ENCODE assay signal across 8 cellular contexts in the genomic region with DNA sequence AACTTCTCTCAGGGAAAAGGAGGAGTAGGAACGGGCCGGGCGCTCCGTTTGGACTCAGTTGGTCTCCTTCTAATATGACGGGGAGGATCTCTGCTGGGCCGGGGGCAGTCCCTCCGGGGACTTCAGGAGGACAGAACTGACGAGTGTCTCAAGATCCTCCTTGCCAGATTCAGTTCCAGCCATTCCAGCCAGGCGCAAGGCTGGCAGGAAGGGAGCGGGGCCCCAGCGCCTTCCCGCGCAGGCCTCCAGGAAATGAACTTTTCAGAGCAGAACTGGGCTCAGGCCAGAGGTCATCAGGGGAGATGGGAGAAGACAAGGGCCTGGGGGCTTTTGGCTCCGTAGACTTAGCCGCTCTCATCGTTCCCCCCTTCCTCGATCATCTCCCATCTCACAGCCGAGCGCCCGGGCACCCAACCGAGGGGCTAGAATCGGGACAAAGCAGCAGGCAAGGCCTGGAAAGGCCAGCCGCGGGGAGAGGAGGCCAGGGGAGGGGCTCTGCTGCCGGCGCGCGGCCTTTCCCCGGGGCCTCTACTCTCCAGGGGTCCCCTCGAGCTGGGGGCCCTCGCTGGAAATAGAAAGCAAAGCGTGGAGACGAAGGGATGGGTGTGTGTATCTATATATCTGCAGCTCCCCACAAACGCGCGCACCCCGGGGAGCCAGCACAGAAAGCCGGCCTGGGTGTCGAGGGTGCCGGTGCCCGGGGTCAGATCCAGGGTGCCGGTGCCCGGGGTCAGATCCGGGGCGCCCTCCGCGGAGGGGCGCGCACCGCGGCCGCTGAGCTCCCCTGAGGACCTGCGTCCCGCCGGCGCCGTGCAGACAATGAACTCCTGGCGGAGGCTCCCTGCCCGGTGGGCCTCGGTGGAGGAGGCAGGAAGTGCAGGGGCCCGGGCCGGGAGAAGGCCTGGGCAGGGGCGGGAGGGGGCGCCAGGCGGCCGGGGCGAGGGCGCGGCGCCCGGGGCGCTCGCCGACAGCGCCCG. TPM values are rescaled to one million over a fixed set of nuclear protein-coding genes. Genes with fewer than 3 reads are reported as not detected.
DNase-seq lines count a peak whose midpoint lies in the region; ATAC-seq and FAIRE-seq lines count a peak whose summit lies in the region.

No MANE protein-coding gene starts in this region.

- intact Hi-C loops in activated T-helper 1 cell treated with anti-CD3 and anti-CD28 coated beads, Interleukin-12 subunit alpha, Interleukin-12 subunit beta, Interleukin-2, Interleukin-4 antibody, amounts not matched to agents 30 ng/mL and 10 ng/mL and 1 ng/mL, durations not matched to agents 14 hours and 24 hours and 36 hours (cut with micrococcal nuclease): loop anchor here (10.0 kb wide), 1 partner anchor 450 kb away; no protein-coding TSS in a partner anchor

- H3K4me3 Mint-ChIP-seq in activated T-helper 1 cell treated with anti-CD3 and anti-CD28 coated beads, Interleukin-12 subunit alpha, Interleukin-12 subunit beta, Interleukin-2, Interleukin-4 antibody, amounts not matched to agents 30 ng/mL and 10 ng/mL and 1 ng/mL, durations not matched to agents 14 hours and 24 hours and 36 hours: peak overlapping the region; percentile 73

- DNase-seq in activated T-helper 1 cell treated with anti-CD3 and anti-CD28 coated beads, Interleukin-12 subunit alpha, Interleukin-12 subunit beta, Interleukin-2, Interleukin-4 antibody, amounts not matched to agents 30 ng/mL and 10 ng/mL and 1 ng/mL, durations not matched to agents 14 hours and 24 hours and 36 hours (ENCODE audit: low spot score): no peak
- DNase-seq in small intestine (peak; percentile 13), KBM-7 (no peak), epidermal melanocyte (ENCODE audit: insufficient read length, low spot score) (no peak)

- H3K9me3 ChIP-seq in iPS-15b (ENCODE audit: control insufficient read depth, insufficient read depth, low read length) (no peaks in the 10 kb centered on the region), small intestine (ENCODE audit: control insufficient read depth, low read depth) (no peaks in the 10 kb centered on the region)

- no peak for FAIRE-seq in small intestine (lab: Jason Lieb, UNC)

- peak; percentile 18 for ATAC-seq in GM18498 (IDR thresholded peaks at IDR 0.05; ENCODE audit: unreplicated experiment)
- ATAC-seq in HG02885 (IDR thresholded peaks at IDR 0.05; ENCODE audit: poor library complexity, unreplicated experiment): peak; percentile 27
- ATAC-seq in esophagus mucosa: no peak

- in situ Hi-C loops in KBM-7 (cut with MboI; ENCODE audit: low pct_unique_long_range_greater_than_20kb, low sequenced_read_pairs): no loop called here

- H3K27me3 ChIP-seq in iPS-15b (ENCODE audit: control insufficient read depth, insufficient read depth, low read length) (peaks cover 3% of the 10 kb centered on the region), small intestine (ENCODE audit: control insufficient read depth in 2 of 2, insufficient read depth in 2 of 2, low read length in 2 of 2) (peaks cover 0 to 18% of the 10 kb centered on the region in 2 donors)

- no peaks in the 10 kb centered on the region for H3K36me3 ChIP-seq in iPS-15b (ENCODE audit: control insufficient read depth, insufficient read depth, low read length)
- H3K36me3 ChIP-seq in small intestine (ENCODE audit: control insufficient read depth in 2 of 2, insufficient read depth in 2 of 2, low read length in 2 of 2): no peaks in the 10 kb centered on the region

- H3K9me3 Mint-ChIP-seq in activated T-helper 1 cell treated with anti-CD3 and anti-CD28 coated beads, Interleukin-12 subunit alpha, Interleukin-12 subunit beta, Interleukin-2, Interleukin-4 antibody, amounts not matched to agents 30 ng/mL and 10 ng/mL and 1 ng/mL, durations not matched to agents 14 hours and 24 hours and 36 hours: no peaks in the 10 kb centered on the region

- H3K4me1 ChIP-seq in iPS-15b (ENCODE audit: control insufficient read depth, insufficient read depth, low read length) (peaks cover 32% of the 10 kb centered on the region), small intestine (ENCODE audit: control insufficient read depth in 2 of 2, insufficient read depth in 1 of 2, low read depth in 1 of 2, low read length in 1 of 2) (peaks cover 0 to 12% of the 10 kb centered on the region in 2 donors)

- H3K36me3 Mint-ChIP-seq in activated T-helper 1 cell treated with anti-CD3 and anti-CD28 coated beads, Interleukin-12 subunit alpha, Interleukin-12 subunit beta, Interleukin-2, Interleukin-4 antibody, amounts not matched to agents 30 ng/mL and 10 ng/mL and 1 ng/mL, durations not matched to agents 14 hours and 24 hours and 36 hours (ENCODE audit: low read depth): no peaks in the 10 kb centered on the region

- peak overlapping the region; percentile 81 for H3K9ac ChIP-seq in iPS-15b (ENCODE audit: low read depth, low read length)

- WGBS in small intestine, 3 donors: 6 to 15% (median 8%) methylated on average over 49 to 76 of the region's 76 CpGs

- H3K27ac Mint-ChIP-seq in activated T-helper 1 cell treated with anti-CD3 and anti-CD28 coated beads, Interleukin-12 subunit alpha, Interleukin-12 subunit beta, Interleukin-2, Interleukin-4 antibody, amounts not matched to agents 30 ng/mL and 10 ng/mL and 1 ng/mL, durations not matched to agents 14 hours and 24 hours and 36 hours: no peak overlapping the region

- H3K4me3 ChIP-seq in iPS-15b (ENCODE audit: low read depth, low read length): peak overlapping the region; percentile 70
- H3K4me3 ChIP-seq in small intestine (ENCODE audit: low read depth in 1 of 2, low read length in 2 of 2): peak overlapping the region; percentile 63 to 71

- peak overlapping the region in 1 of 2 donors; percentile 85 for H3K27ac ChIP-seq in small intestine (ENCODE audit: low read depth in 1 of 2, low read length in 1 of 2)

- H3K27me3 Mint-ChIP-seq in activated T-helper 1 cell treated with anti-CD3 and anti-CD28 coated beads, Interleukin-12 subunit alpha, Interleukin-12 subunit beta, Interleukin-2, Interleukin-4 antibody, amounts not matched to agents 30 ng/mL and 10 ng/mL and 1 ng/mL, durations not matched to agents 14 hours and 24 hours and 36 hours (ENCODE audit: insufficient read depth): peaks cover 39% of the 10 kb centered on the region

- peaks cover 5% of the 10 kb centered on the region for H3K4me1 Mint-ChIP-seq in activated T-helper 1 cell treated with anti-CD3 and anti-CD28 coated beads, Interleukin-12 subunit alpha, Interleukin-12 subunit beta, Interleukin-2, Interleukin-4 antibody, amounts not matched to agents 30 ng/mL and 10 ng/mL and 1 ng/mL, durations not matched to agents 14 hours and 24 hours and 36 hours (ENCODE audit: low read depth)

RNA-seq across cellular contexts. Expression of a gene that starts 1.4 kb away (rescaled TPM):
- total RNA-seq in activated T-helper 1 cell treated with anti-CD3 and anti-CD28 coated beads, Interleukin-12 subunit alpha, Interleukin-12 subunit beta, Interleukin-2, Interleukin-4 antibody, amounts not matched to agents 30 ng/mL and 10 ng/mL and 1 ng/mL, durations not matched to agents 14 hours and 24 hours and 36 hours: not detected in 2 replicates
- polyA plus RNA-seq in small intestine: 1 to 10 TPM in 1 of 3 donors, under 1 TPM in 1, not detected in 1; 0.54 to 2.9 TPM
- total RNA-seq in esophagus mucosa: 0.72 TPM
